19 cellular contexts compared by ENCODE assay signal in genomic region chr17:40696651-40697072, GRCh38. TPM values are rescaled to one million over a fixed set of nuclear protein-coding genes. Genes with fewer than 3 reads are reported as not detected.
DNase-seq lines count a peak whose midpoint lies in the region; ATAC-seq, FAIRE-seq and TF ChIP-seq lines count a peak whose summit lies in the region.
"Had no signal": no experiment of that assay in that cellular context is flagged by ENCODE, and none has a peak within 500 bp of the region (broad histone marks: within the 10 kb centered on the region; RNA-seq: fewer than 3 reads in every experiment).

No MANE protein-coding gene starts in this region.

- H3K36me3 ChIP-seq in Caco-2 (ENCODE audit: control insufficient read depth, insufficient read depth, low read length) (no peaks in the 10 kb centered on the region), HepG2 (replicated peaks in 1 of 2; ENCODE audit: control insufficient read depth in 1 of 2, insufficient read depth in 2 of 2, low read length in 2 of 2) (no peaks in the 10 kb centered on the region), H7 (replicated peaks; ENCODE audit: control insufficient read depth, insufficient read depth, low read length) (no peaks in the 10 kb centered on the region)
- H3K36me3 ChIP-seq: WERI-Rb-1 had no signal

- CTCF ChIA-PET in Caco-2 (lab: Charles Lee) = interaction anchor here (0.6 to 0.8 kb wide), 2 partner anchors 32 to 48 kb away, joined by 3 read pairs; no protein-coding TSS in a partner anchor
- CTCF ChIA-PET in HepG2 (lab: Yijun Ruan, JAX; ENCODE audit: low intra/inter-chr PET ratio, low total read pairs) = no interaction called here

- 31% methylated on average over 3 of the region's 3 CpGs for WGBS in HepG2 (ENCODE audit: low lambda C conversion rate)

- ATAC-seq in HepG2 = no peak
- no peak for ATAC-seq in GM19467 (IDR thresholded peaks at IDR 0.05; ENCODE audit: unreplicated experiment)
- no peak for ATAC-seq in HG03460 (IDR thresholded peaks at IDR 0.05; ENCODE audit: unreplicated experiment)
- ATAC-seq: activated naive CD8-positive, alpha-beta T cell treated with anti-CD3 and anti-CD28 coated beads, Interleukin-2, amount 50 U/mL, for 24 hours; naive thymus-derived CD8-positive, alpha-beta T cell; Panc1 had no signal

- FAIRE-seq in HepG2 (lab: Jason Lieb, UNC) = peak; percentile 21
- FAIRE-seq: D721Med had no signal

- H3K4me3 Mint-ChIP-seq in Caco-2 (ENCODE audit: unreplicated experiment) = no peak overlapping the region
- H3K4me3 Mint-ChIP-seq: activated naive CD8-positive, alpha-beta T cell treated with anti-CD3 and anti-CD28 coated beads, Interleukin-2, amount 50 U/mL, for 24 hours; naive thymus-derived CD8-positive, alpha-beta T cell; stimulated activated naive CD8-positive, alpha-beta T cell treated with anti-CD3 and anti-CD28 coated beads, Interleukin-15, Interleukin-2, amounts not matched to agents 100 ng/mL and 50 ng/mL, for 24 hours had no signal

- TF ChIP-seq EP300 in HepG2 (IDR thresholded peaks at IDR 0.05; ENCODE audit: low read depth in 2 of 2, low read length in 2 of 2) (no peak), HepG2 (CRISPR knock-in tag; IDR thresholded peaks at IDR 0.05; ENCODE audit: borderline replicate concordance) (no peak)

- TF ChIP-seq CTCF in Caco-2 (IDR thresholded peaks at IDR 0.05; ENCODE audit: insufficient read depth in 1 of 2, low read depth in 1 of 2, low read length in 1 of 2, severe bottlenecking in 1 of 2, unreplicated experiment in 1 of 2) = no peak
- no peak for TF ChIP-seq CTCF in VCaP (conservative IDR thresholded peaks at IDR 0.05)
- no peak for TF ChIP-seq CTCF in HepG2 (CRISPR knock-in tag; IDR thresholded peaks at IDR 0.05)

- no peaks in the 10 kb centered on the region for H3K36me3 Mint-ChIP-seq in Caco-2 (ENCODE audit: insufficient read depth, unreplicated experiment)
- H3K36me3 Mint-ChIP-seq: naive thymus-derived CD8-positive, alpha-beta T cell had no signal

- peaks cover 40% of the 10 kb centered on the region for H3K4me1 ChIP-seq in Caco-2
- peaks cover 19% of the 10 kb centered on the region for H3K4me1 ChIP-seq in HepG2 (ENCODE audit: insufficient read depth, low read length)

- DNase-seq in Caco-2 (no peak), HepG2 (ENCODE audit: low spot score) (no peak), H7 (no peak)
- DNase-seq: activated CD8-positive, alpha-beta memory T cell treated with anti-CD3 and anti-CD28 coated beads for 24 hours; activated naive CD8-positive, alpha-beta T cell treated with anti-CD3 and anti-CD28 coated beads, Interleukin-2, amount 50 U/mL, for 24 hours; caudate nucleus; effector CD8-positive, alpha-beta T cell; foreskin fibroblast; naive thymus-derived CD8-positive, alpha-beta T cell; NCI-H524 treated with DMSO at 0.1 percent for 48 hours; WERI-Rb-1 had no signal

- no peak overlapping the region for H3K4me3 ChIP-seq in Caco-2 (ENCODE audit: low read depth, low read length)
- no peak overlapping the region for H3K4me3 ChIP-seq in HepG2 (replicated peaks in 1 of 3; ENCODE audit: insufficient read depth in 1 of 3, low read depth in 2 of 3, low read length in 3 of 3)
- H3K4me3 ChIP-seq in H7 (ENCODE audit: insufficient read depth, low read depth, low read length) = no peak overlapping the region

- no peaks in the 10 kb centered on the region for H4K20me1 ChIP-seq in HepG2 (ENCODE audit: insufficient read depth, low read length)

- no peaks in the 10 kb centered on the region for H3K9me3 ChIP-seq in Caco-2
- no peaks in the 10 kb centered on the region for H3K9me3 ChIP-seq in HepG2 (ENCODE audit: low read length)

- H2AFZ ChIP-seq in HepG2 (ENCODE audit: low read length) = no peak overlapping the region

- peak overlapping the region; percentile 29 for H3K27ac Mint-ChIP-seq in Caco-2 (ENCODE audit: unreplicated experiment)
- H3K27ac Mint-ChIP-seq: activated naive CD8-positive, alpha-beta T cell treated with anti-CD3 and anti-CD28 coated beads, Interleukin-2, amount 50 U/mL, for 24 hours; naive thymus-derived CD8-positive, alpha-beta T cell; stimulated activated naive CD8-positive, alpha-beta T cell treated with anti-CD3 and anti-CD28 coated beads, Interleukin-15, Interleukin-2, amounts not matched to agents 100 ng/mL and 50 ng/mL, for 24 hours had no signal

- BruUV-seq in Caco-2 (replicated peaks; lab: Mats Ljungman, UMichigan) (no TSS peak), HepG2 (replicated peaks; lab: Mats Ljungman, UMichigan) (no TSS peak)

- no peak for TF ChIP-seq POLR2A in HepG2 (IDR thresholded peaks at IDR 0.05; ENCODE audit: insufficient read depth in 1 of 2, low read depth in 2 of 2, low read length in 2 of 2)

- in situ Hi-C loops in HepG2 (cut with HindIII; ENCODE audit: extremely low pct_ligation_motif_present, low pct_unique_long_range_greater_than_20kb) = no loop called here

- intact Hi-C loops in Caco-2 (cut with micrococcal nuclease; ENCODE audit: unreplicated experiment) (no loop called here), HepG2 (cut with micrococcal nuclease; ENCODE audit: unreplicated experiment) (no loop called here)

- H3K27me3 Mint-ChIP-seq in Caco-2 (ENCODE audit: insufficient read depth, unreplicated experiment) = no peaks in the 10 kb centered on the region

- no peak for TF ChIP-seq RAD21 in HepG2 (CRISPR knock-in tag; IDR thresholded peaks at IDR 0.05)

- peak overlapping the region; percentile 54; the same call in 1 of the 2 replicates for H3K4me2 ChIP-seq in HepG2 (ENCODE audit: low read depth, low read length)

- H3K4me1 Mint-ChIP-seq in Caco-2 (ENCODE audit: low read depth, unreplicated experiment) = peaks cover 27% of the 10 kb centered on the region
- H3K4me1 Mint-ChIP-seq: activated naive CD8-positive, alpha-beta T cell treated with anti-CD3 and anti-CD28 coated beads, Interleukin-2, amount 50 U/mL, for 24 hours; naive thymus-derived CD8-positive, alpha-beta T cell had no signal

- peak overlapping the region; percentile 82 for H3K27ac ChIP-seq in VCaP
- H3K27ac ChIP-seq in HepG2 (ENCODE audit: extremely low read length, insufficient read depth, low read length) = no peak overlapping the region
- H3K27ac ChIP-seq: WERI-Rb-1 had no signal

- no peaks in the 10 kb centered on the region for H3K9me3 Mint-ChIP-seq in Caco-2 (ENCODE audit: unreplicated experiment)
- H3K9me3 Mint-ChIP-seq: activated naive CD8-positive, alpha-beta T cell treated with anti-CD3 and anti-CD28 coated beads, Interleukin-2, amount 50 U/mL, for 24 hours; naive thymus-derived CD8-positive, alpha-beta T cell; stimulated activated naive CD8-positive, alpha-beta T cell treated with anti-CD3 and anti-CD28 coated beads, Interleukin-15, Interleukin-2, amounts not matched to agents 100 ng/mL and 50 ng/mL, for 24 hours had no signal

- no peaks in the 10 kb centered on the region for H3K79me2 ChIP-seq in HepG2 (ENCODE audit: insufficient read depth, low read length)

- H3K27me3 ChIP-seq in Caco-2 (replicated peaks; ENCODE audit: control insufficient read depth, insufficient read depth, low read length) = no peaks in the 10 kb centered on the region
- peaks cover 0 to 9% of the 10 kb centered on the region in 2 experiments; a peak in 3 of 5 replicates for H3K27me3 ChIP-seq in HepG2 (ENCODE audit: control insufficient read depth in 1 of 2, insufficient read depth in 2 of 2, low read length in 2 of 2)
- no peaks in the 10 kb centered on the region for H3K27me3 ChIP-seq in H7 (ENCODE audit: control insufficient read depth, insufficient read depth, low read length)

- POLR2A ChIA-PET in Caco-2 (lab: Charles Lee) (no interaction called here), HepG2 (lab: Yijun Ruan, JAX) (no interaction called here)

- H3K9ac ChIP-seq in HepG2 (ENCODE audit: insufficient read depth, low read depth, low read length) = no peak overlapping the region

RNA-seq across cellular contexts. Expression of gene KRT24, which starts 6.9 kb away (rescaled TPM):
- total RNA-seq in Caco-2 (2022) (0.16 TPM in 1 of 2 replicates, not detected in the other), HepG2 (2016; rRNA removed; fragmentation: Illumina TruSeq; extraction: Trizol) (not detected in 2 replicates)
- total RNA-seq in HepG2 (2016; cell fraction: cytosol; rRNA removed; fragmentation: Illumina TruSeq; extraction: Trizol; ENCODE audit: low read depth) = not detected in 2 replicates
- not detected in 2 replicates for total RNA-seq in HepG2 (2016; cell fraction: insoluble cytoplasmic fraction; rRNA removed; fragmentation: Illumina TruSeq; extraction: Trizol)
- total RNA-seq in HepG2 (2016; cell fraction: membrane; rRNA removed; fragmentation: Illumina TruSeq; extraction: Trizol) = not detected in 2 replicates
- not detected in 2 replicates for total RNA-seq in HepG2 (2016; cell fraction: nucleus; rRNA removed; fragmentation: Illumina TruSeq; extraction: Trizol)
- not detected in 2 replicates for polyA plus RNA-seq in HepG2 (2011; rRNA removed)
- polyA plus RNA-seq in HepG2 (2011; cell fraction: cytosol; rRNA removed) = not detected in 2 replicates
- not detected in 2 replicates for polyA plus RNA-seq in HepG2 (2011; cell fraction: nucleus; rRNA removed)
- polyA plus RNA-seq in HepG2 (2012) = not detected in 2 replicates
- polyA plus RNA-seq in HepG2 (2016; cell fraction: cytosol; fragmentation: Illumina TruSeq; extraction: Trizol; ENCODE audit: low read depth) = not detected in 2 replicates
- not detected in 2 replicates for polyA plus RNA-seq in HepG2 (2016; cell fraction: insoluble cytoplasmic fraction; fragmentation: Illumina TruSeq; extraction: Trizol; ENCODE audit: low read depth)
- polyA plus RNA-seq in HepG2 (2016; cell fraction: membrane; fragmentation: Illumina TruSeq; extraction: Trizol; ENCODE audit: low read depth) = not detected in 2 replicates
- polyA plus RNA-seq in HepG2 (2016; cell fraction: nucleus; fragmentation: Illumina TruSeq; extraction: Trizol; ENCODE audit: insufficient read depth, low read depth) = not detected in 2 replicates
- polyA minus RNA-seq in HepG2 (2011; rRNA and poly(A)+ RNA removed; ENCODE audit: low replicate concordance) = not detected in 2 replicates
- not detected in 2 replicates for polyA minus RNA-seq in HepG2 (2011; cell fraction: cytosol; rRNA and poly(A)+ RNA removed)
- polyA minus RNA-seq in HepG2 (2011; cell fraction: nucleus; rRNA and poly(A)+ RNA removed) = not detected in 2 replicates
- not detected in 2 replicates for total RNA-seq in H7 (2014; rRNA removed; shearing (Covaris generic))
- total RNA-seq: lung microvascular endothelial cell; naive thymus-derived CD8-positive, alpha-beta T cell; pulmonary artery endothelial cell had no signal
- polyA plus RNA-seq: naive thymus-derived CD8-positive, alpha-beta T cell had no signal

RNA-seq across cellular contexts. Expression of gene KRT222, which starts 31.7 kb away (rescaled TPM):
- total RNA-seq in Caco-2 (2022) (not detected in 2 replicates), HepG2 (2016; rRNA removed; fragmentation: Illumina TruSeq; extraction: Trizol) (not detected in 2 replicates)
- not detected in 2 replicates for total RNA-seq in HepG2 (2016; cell fraction: cytosol; rRNA removed; fragmentation: Illumina TruSeq; extraction: Trizol; ENCODE audit: low read depth)
- not detected in 2 replicates for total RNA-seq in HepG2 (2016; cell fraction: insoluble cytoplasmic fraction; rRNA removed; fragmentation: Illumina TruSeq; extraction: Trizol)
- total RNA-seq in HepG2 (2016; cell fraction: membrane; rRNA removed; fragmentation: Illumina TruSeq; extraction: Trizol) = not detected in 2 replicates
- total RNA-seq in HepG2 (2016; cell fraction: nucleus; rRNA removed; fragmentation: Illumina TruSeq; extraction: Trizol) = not detected in 2 replicates
- not detected in 2 replicates for polyA plus RNA-seq in HepG2 (2011; rRNA removed)
- not detected in 2 replicates for polyA plus RNA-seq in HepG2 (2011; cell fraction: cytosol; rRNA removed)
- not detected in 2 replicates for polyA plus RNA-seq in HepG2 (2011; cell fraction: nucleus; rRNA removed)
- not detected in 2 replicates for polyA plus RNA-seq in HepG2 (2012)
- not detected in 2 replicates for polyA plus RNA-seq in HepG2 (2016; cell fraction: cytosol; fragmentation: Illumina TruSeq; extraction: Trizol; ENCODE audit: low read depth)
- polyA plus RNA-seq in HepG2 (2016; cell fraction: insoluble cytoplasmic fraction; fragmentation: Illumina TruSeq; extraction: Trizol; ENCODE audit: low read depth) = not detected in 2 replicates
- polyA plus RNA-seq in HepG2 (2016; cell fraction: membrane; fragmentation: Illumina TruSeq; extraction: Trizol; ENCODE audit: low read depth) = not detected in 2 replicates
- not detected in 2 replicates for polyA plus RNA-seq in HepG2 (2016; cell fraction: nucleus; fragmentation: Illumina TruSeq; extraction: Trizol; ENCODE audit: insufficient read depth, low read depth)
- not detected in 2 replicates for polyA minus RNA-seq in HepG2 (2011; rRNA and poly(A)+ RNA removed; ENCODE audit: low replicate concordance)
- polyA minus RNA-seq in HepG2 (2011; cell fraction: cytosol; rRNA and poly(A)+ RNA removed) = not detected in 2 replicates
- polyA minus RNA-seq in HepG2 (2011; cell fraction: nucleus; rRNA and poly(A)+ RNA removed) = not detected in 2 replicates
- total RNA-seq in H7 (2014; rRNA removed; shearing (Covaris generic)) = 0.07 and 0.26 TPM in 2 replicates
- total RNA-seq: lung microvascular endothelial cell; naive thymus-derived CD8-positive, alpha-beta T cell; pulmonary artery endothelial cell had no signal

RNA-seq across cellular contexts. Expression of gene SMARCE1, which starts 49.0 kb away (rescaled TPM):
- total RNA-seq in Caco-2 (2022) (126 and 132 TPM in 2 replicates), HepG2 (2016; rRNA removed; fragmentation: Illumina TruSeq; extraction: Trizol) (127 and 168 TPM in 2 replicates)
- total RNA-seq in HepG2 (2016; cell fraction: cytosol; rRNA removed; fragmentation: Illumina TruSeq; extraction: Trizol; ENCODE audit: low read depth) = 29.3 and 32.5 TPM in 2 replicates
- 131 and 158 TPM in 2 replicates for total RNA-seq in HepG2 (2016; cell fraction: insoluble cytoplasmic fraction; rRNA removed; fragmentation: Illumina TruSeq; extraction: Trizol)
- 43.0 and 52.4 TPM in 2 replicates for total RNA-seq in HepG2 (2016; cell fraction: membrane; rRNA removed; fragmentation: Illumina TruSeq; extraction: Trizol)
- total RNA-seq in HepG2 (2016; cell fraction: nucleus; rRNA removed; fragmentation: Illumina TruSeq; extraction: Trizol) = 127 and 130 TPM in 2 replicates
- 34.6 and 43.5 TPM in 2 replicates for polyA plus RNA-seq in HepG2 (2011; rRNA removed)
- 18.5 and 25.3 TPM in 2 replicates for polyA plus RNA-seq in HepG2 (2011; cell fraction: cytosol; rRNA removed)
- polyA plus RNA-seq in HepG2 (2011; cell fraction: nucleus; rRNA removed) = 28.3 and 35.1 TPM in 2 replicates
- polyA plus RNA-seq in HepG2 (2012) = 73.1 and 98.6 TPM in 2 replicates
- polyA plus RNA-seq in HepG2 (2016; cell fraction: cytosol; fragmentation: Illumina TruSeq; extraction: Trizol; ENCODE audit: low read depth) = 23.9 and 24.7 TPM in 2 replicates
- 212 and 228 TPM in 2 replicates for polyA plus RNA-seq in HepG2 (2016; cell fraction: insoluble cytoplasmic fraction; fragmentation: Illumina TruSeq; extraction: Trizol; ENCODE audit: low read depth)
- polyA plus RNA-seq in HepG2 (2016; cell fraction: membrane; fragmentation: Illumina TruSeq; extraction: Trizol; ENCODE audit: low read depth) = 29.4 and 33.5 TPM in 2 replicates
- polyA plus RNA-seq in HepG2 (2016; cell fraction: nucleus; fragmentation: Illumina TruSeq; extraction: Trizol; ENCODE audit: insufficient read depth, low read depth) = 131 and 136 TPM in 2 replicates
- polyA minus RNA-seq in HepG2 (2011; rRNA and poly(A)+ RNA removed; ENCODE audit: low replicate concordance) = 17.7 and 44.6 TPM in 2 replicates
- polyA minus RNA-seq in HepG2 (2011; cell fraction: cytosol; rRNA and poly(A)+ RNA removed) = 18.0 and 20.6 TPM in 2 replicates
- polyA minus RNA-seq in HepG2 (2011; cell fraction: nucleus; rRNA and poly(A)+ RNA removed) = 170 and 179 TPM in 2 replicates
- total RNA-seq in H7 (2014; rRNA removed; shearing (Covaris generic)) = 75.1 and 99.9 TPM in 2 replicates

RNA-seq across cellular contexts. Expression of gene KRT25, which starts 58.5 kb away (rescaled TPM):
- not detected in 2 replicates for total RNA-seq in Caco-2 (2022)
- not detected in 2 replicates for total RNA-seq in HepG2 (2016; rRNA removed; fragmentation: Illumina TruSeq; extraction: Trizol)
- not detected in 2 replicates for total RNA-seq in HepG2 (2016; cell fraction: cytosol; rRNA removed; fragmentation: Illumina TruSeq; extraction: Trizol; ENCODE audit: low read depth)
- not detected in 2 replicates for total RNA-seq in HepG2 (2016; cell fraction: insoluble cytoplasmic fraction; rRNA removed; fragmentation: Illumina TruSeq; extraction: Trizol)
- total RNA-seq in HepG2 (2016; cell fraction: membrane; rRNA removed; fragmentation: Illumina TruSeq; extraction: Trizol) = not detected in 2 replicates
- not detected in 2 replicates for total RNA-seq in HepG2 (2016; cell fraction: nucleus; rRNA removed; fragmentation: Illumina TruSeq; extraction: Trizol)
- not detected in 2 replicates for polyA plus RNA-seq in HepG2 (2011; rRNA removed)
- not detected in 2 replicates for polyA plus RNA-seq in HepG2 (2011; cell fraction: cytosol; rRNA removed)
- not detected in 2 replicates for polyA plus RNA-seq in HepG2 (2011; cell fraction: nucleus; rRNA removed)
- polyA plus RNA-seq in HepG2 (2012) = not detected in 2 replicates
- polyA plus RNA-seq in HepG2 (2016; cell fraction: cytosol; fragmentation: Illumina TruSeq; extraction: Trizol; ENCODE audit: low read depth) = not detected in 2 replicates
- not detected in 2 replicates for polyA plus RNA-seq in HepG2 (2016; cell fraction: insoluble cytoplasmic fraction; fragmentation: Illumina TruSeq; extraction: Trizol; ENCODE audit: low read depth)
- not detected in 2 replicates for polyA plus RNA-seq in HepG2 (2016; cell fraction: membrane; fragmentation: Illumina TruSeq; extraction: Trizol; ENCODE audit: low read depth)
- polyA plus RNA-seq in HepG2 (2016; cell fraction: nucleus; fragmentation: Illumina TruSeq; extraction: Trizol; ENCODE audit: insufficient read depth, low read depth) = not detected in 2 replicates
- polyA minus RNA-seq in HepG2 (2011; rRNA and poly(A)+ RNA removed; ENCODE audit: low replicate concordance) = not detected in 2 replicates
- not detected in 2 replicates for polyA minus RNA-seq in HepG2 (2011; cell fraction: cytosol; rRNA and poly(A)+ RNA removed)
- polyA minus RNA-seq in HepG2 (2011; cell fraction: nucleus; rRNA and poly(A)+ RNA removed) = not detected in 2 replicates
- not detected in 2 replicates for total RNA-seq in H7 (2014; rRNA removed; shearing (Covaris generic))
- total RNA-seq: lung microvascular endothelial cell; naive thymus-derived CD8-positive, alpha-beta T cell; pulmonary artery endothelial cell had no signal
- polyA plus RNA-seq: naive thymus-derived CD8-positive, alpha-beta T cell had no signal
